Comparison of ENCODE assay signal across 12 cellular contexts in genomic region chr11:33721291-33721840, GRCh38. TPM values are rescaled to one million over a fixed set of nuclear protein-coding genes. Genes with fewer than 3 reads are reported as not detected.
DNase-seq lines count a peak whose midpoint lies in the region; ATAC-seq, FAIRE-seq and TF ChIP-seq lines count a peak whose summit lies in the region.
"Had no signal": no experiment of that assay in that cellular context is flagged by ENCODE, and none has a peak within 500 bp of the region (broad histone marks: within the 10 kb centered on the region; RNA-seq: fewer than 3 reads in every experiment).

No MANE protein-coding gene starts in this region.

- peak overlapping the region; percentile 37 for H3K27ac ChIP-seq in thymus (ENCODE audit: low read depth)
- H3K27ac ChIP-seq: VCaP had no signal

- no peak for DNase-seq in activated CD8-positive, alpha-beta T cell treated with anti-CD3 and anti-CD28 coated beads for 36 hours
- no peak for DNase-seq in activated CD8-positive, alpha-beta T cell treated with anti-CD3 and anti-CD28 coated beads, Interleukin-2, amount 10 ng/mL, durations not matched to agents 7 days and 5 days
- DNase-seq in activated T-helper 1 cell treated with anti-CD3 and anti-CD28 coated beads, Interleukin-12 subunit alpha, Interleukin-12 subunit beta, Interleukin-2, Interleukin-4 antibody, amounts not matched to agents 30 ng/mL and 10 ng/mL and 1 ng/mL, durations not matched to agents 14 hours and 24 hours and 36 hours (ENCODE audit: low spot score), result no peak
- DNase-seq in iris pigment epithelial cell (ENCODE audit: low read depth) (peak; percentile 56), germinal center (ENCODE audit: low spot score) (no peak), H54 (ENCODE audit: insufficient read length, low spot score) (no peak)
- DNase-seq: H7, NCI-H526 treated with DMSO at 0.1 percent for 48 hours, small intestine had no signal

- H3K27me3 ChIP-seq in thymus (ENCODE audit: control insufficient read depth, insufficient read depth), result no peaks in the 10 kb centered on the region

- intact Hi-C loops in activated CD8-positive, alpha-beta T cell treated with anti-CD3 and anti-CD28 coated beads for 36 hours (cut with micrococcal nuclease), result no loop called here
- intact Hi-C loops in activated T-helper 1 cell treated with anti-CD3 and anti-CD28 coated beads, Interleukin-12 subunit alpha, Interleukin-12 subunit beta, Interleukin-2, Interleukin-4 antibody, amounts not matched to agents 30 ng/mL and 10 ng/mL and 1 ng/mL, durations not matched to agents 14 hours and 24 hours and 36 hours (cut with micrococcal nuclease), result loop anchor here (5.0 kb wide), 5 partner anchors 51 to 679 kb away; partner anchors contain the start of genes FBXO3 and LMO2

- H3K36me3 Mint-ChIP-seq in activated CD8-positive, alpha-beta T cell treated with anti-CD3 and anti-CD28 coated beads for 36 hours (ENCODE audit: low read depth), result peaks cover 18% of the 10 kb centered on the region
- peaks cover 13% of the 10 kb centered on the region for H3K36me3 Mint-ChIP-seq in activated CD8-positive, alpha-beta T cell treated with anti-CD3 and anti-CD28 coated beads, Interleukin-2, amount 10 ng/mL, durations not matched to agents 7 days and 5 days (ENCODE audit: low read depth)
- peaks cover 43% of the 10 kb centered on the region for H3K36me3 Mint-ChIP-seq in activated T-helper 1 cell treated with anti-CD3 and anti-CD28 coated beads, Interleukin-12 subunit alpha, Interleukin-12 subunit beta, Interleukin-2, Interleukin-4 antibody, amounts not matched to agents 30 ng/mL and 10 ng/mL and 1 ng/mL, durations not matched to agents 14 hours and 24 hours and 36 hours (ENCODE audit: low read depth)

- H3K9me3 ChIP-seq in thymus (ENCODE audit: control insufficient read depth), result no peaks in the 10 kb centered on the region

- no peak for FAIRE-seq in H54 (lab: Jason Lieb, UNC)
- FAIRE-seq: small intestine had no signal

- WGBS in thymus, result 87% methylated on average over 4 of the region's 4 CpGs

- H3K36me3 ChIP-seq in thymus (ENCODE audit: control insufficient read depth, insufficient read depth), result peaks cover 19% of the 10 kb centered on the region

- peak; percentile 31 for ATAC-seq in activated CD8-positive, alpha-beta T cell treated with anti-CD3 and anti-CD28 coated beads for 36 hours
- ATAC-seq in activated CD8-positive, alpha-beta T cell treated with anti-CD3 and anti-CD28 coated beads, Interleukin-2, amount 10 ng/mL, durations not matched to agents 7 days and 5 days, result no peak
- ATAC-seq in GM18868 (IDR thresholded peaks at IDR 0.05; ENCODE audit: unreplicated experiment), result no peak

- CTCF ChIA-PET in activated CD8-positive, alpha-beta T cell treated with anti-CD3 and anti-CD28 coated beads for 36 hours (lab: Charles Lee), result interaction anchor here (8.6 kb wide), 1 partner anchor 20 kb away, joined by 108 read pairs; no protein-coding TSS in a partner anchor
- CTCF ChIA-PET in activated CD8-positive, alpha-beta T cell treated with anti-CD3 and anti-CD28 coated beads, Interleukin-2, amount 10 ng/mL, durations not matched to agents 7 days and 5 days (lab: Charles Lee), result interaction anchor here (3.6 kb wide), 1 partner anchor 21 kb away, joined by 21 read pairs; no protein-coding TSS in a partner anchor

- peaks cover 38% of the 10 kb centered on the region for H3K4me1 Mint-ChIP-seq in activated CD8-positive, alpha-beta T cell treated with anti-CD3 and anti-CD28 coated beads for 36 hours (ENCODE audit: low read depth)
- H3K4me1 Mint-ChIP-seq in activated CD8-positive, alpha-beta T cell treated with anti-CD3 and anti-CD28 coated beads, Interleukin-2, amount 10 ng/mL, durations not matched to agents 7 days and 5 days (ENCODE audit: low read depth), result peaks cover 44% of the 10 kb centered on the region
- H3K4me1 Mint-ChIP-seq in activated T-helper 1 cell treated with anti-CD3 and anti-CD28 coated beads, Interleukin-12 subunit alpha, Interleukin-12 subunit beta, Interleukin-2, Interleukin-4 antibody, amounts not matched to agents 30 ng/mL and 10 ng/mL and 1 ng/mL, durations not matched to agents 14 hours and 24 hours and 36 hours (ENCODE audit: low read depth), result peaks cover 66% of the 10 kb centered on the region

- peaks cover 55% of the 10 kb centered on the region for H3K4me1 ChIP-seq in thymus (ENCODE audit: control insufficient read depth, insufficient read depth, low read length)

- POLR2A ChIA-PET in activated CD8-positive, alpha-beta T cell treated with anti-CD3 and anti-CD28 coated beads for 36 hours (lab: Charles Lee), result interaction anchor here (0.6 to 1.0 kb wide), 2 partner anchors 15 to 715 kb away, joined by 3 to 4 read pairs; partner anchors contain the start of gene CD59
- POLR2A ChIA-PET in activated CD8-positive, alpha-beta T cell treated with anti-CD3 and anti-CD28 coated beads, Interleukin-2, amount 10 ng/mL, durations not matched to agents 7 days and 5 days (lab: Charles Lee), result interaction anchor here (1.1 kb wide), 1 partner anchor 14 kb away, joined by 4 read pairs; no protein-coding TSS in a partner anchor

- no peak overlapping the region for H3K4me3 Mint-ChIP-seq in activated CD8-positive, alpha-beta T cell treated with anti-CD3 and anti-CD28 coated beads for 36 hours
- H3K4me3 Mint-ChIP-seq in activated CD8-positive, alpha-beta T cell treated with anti-CD3 and anti-CD28 coated beads, Interleukin-2, amount 10 ng/mL, durations not matched to agents 7 days and 5 days, result no peak overlapping the region
- peak overlapping the region; percentile 48 for H3K4me3 Mint-ChIP-seq in activated T-helper 1 cell treated with anti-CD3 and anti-CD28 coated beads, Interleukin-12 subunit alpha, Interleukin-12 subunit beta, Interleukin-2, Interleukin-4 antibody, amounts not matched to agents 30 ng/mL and 10 ng/mL and 1 ng/mL, durations not matched to agents 14 hours and 24 hours and 36 hours

- TF ChIP-seq POLR2A in H54 (IDR thresholded peaks at IDR 0.05; ENCODE audit: low read depth, low read length), result no peak

- H3K27me3 Mint-ChIP-seq in activated CD8-positive, alpha-beta T cell treated with anti-CD3 and anti-CD28 coated beads for 36 hours, result no peaks in the 10 kb centered on the region
- no peaks in the 10 kb centered on the region for H3K27me3 Mint-ChIP-seq in activated CD8-positive, alpha-beta T cell treated with anti-CD3 and anti-CD28 coated beads, Interleukin-2, amount 10 ng/mL, durations not matched to agents 7 days and 5 days (ENCODE audit: low read depth)
- H3K27me3 Mint-ChIP-seq in activated T-helper 1 cell treated with anti-CD3 and anti-CD28 coated beads, Interleukin-12 subunit alpha, Interleukin-12 subunit beta, Interleukin-2, Interleukin-4 antibody, amounts not matched to agents 30 ng/mL and 10 ng/mL and 1 ng/mL, durations not matched to agents 14 hours and 24 hours and 36 hours (ENCODE audit: insufficient read depth), result peaks cover 1% of the 10 kb centered on the region

- H3K4me3 ChIP-seq in thymus (ENCODE audit: low read length), result no peak overlapping the region

- no peak for TF ChIP-seq CTCF in activated CD8-positive, alpha-beta T cell treated with anti-CD3 and anti-CD28 coated beads for 36 hours (IDR thresholded peaks at IDR 0.05)

- H3K9me3 Mint-ChIP-seq in activated CD8-positive, alpha-beta T cell treated with anti-CD3 and anti-CD28 coated beads for 36 hours, result no peaks in the 10 kb centered on the region
- no peaks in the 10 kb centered on the region for H3K9me3 Mint-ChIP-seq in activated CD8-positive, alpha-beta T cell treated with anti-CD3 and anti-CD28 coated beads, Interleukin-2, amount 10 ng/mL, durations not matched to agents 7 days and 5 days (ENCODE audit: insufficient read depth)
- H3K9me3 Mint-ChIP-seq in activated T-helper 1 cell treated with anti-CD3 and anti-CD28 coated beads, Interleukin-12 subunit alpha, Interleukin-12 subunit beta, Interleukin-2, Interleukin-4 antibody, amounts not matched to agents 30 ng/mL and 10 ng/mL and 1 ng/mL, durations not matched to agents 14 hours and 24 hours and 36 hours, result no peaks in the 10 kb centered on the region

- H3K27ac Mint-ChIP-seq in activated CD8-positive, alpha-beta T cell treated with anti-CD3 and anti-CD28 coated beads for 36 hours, result no peak overlapping the region
- H3K27ac Mint-ChIP-seq in activated CD8-positive, alpha-beta T cell treated with anti-CD3 and anti-CD28 coated beads, Interleukin-2, amount 10 ng/mL, durations not matched to agents 7 days and 5 days, result no peak overlapping the region
- H3K27ac Mint-ChIP-seq in activated T-helper 1 cell treated with anti-CD3 and anti-CD28 coated beads, Interleukin-12 subunit alpha, Interleukin-12 subunit beta, Interleukin-2, Interleukin-4 antibody, amounts not matched to agents 30 ng/mL and 10 ng/mL and 1 ng/mL, durations not matched to agents 14 hours and 24 hours and 36 hours, result peak overlapping the region; percentile 68

RNA-seq across cellular contexts. Expression of gene CD59, which starts 14.9 kb away (rescaled TPM):
- 10 to 100 TPM; 36.0 to 36.1 TPM for total RNA-seq in activated CD8-positive, alpha-beta T cell treated with anti-CD3 and anti-CD28 coated beads for 36 hours
- total RNA-seq in activated CD8-positive, alpha-beta T cell treated with anti-CD3 and anti-CD28 coated beads, Interleukin-2, amount 10 ng/mL, durations not matched to agents 7 days and 5 days, result 10 to 100 TPM; 33.7 to 35.1 TPM
- 140 and 143 TPM in 2 replicates for total RNA-seq in activated T-helper 1 cell treated with anti-CD3 and anti-CD28 coated beads, Interleukin-12 subunit alpha, Interleukin-12 subunit beta, Interleukin-2, Interleukin-4 antibody, amounts not matched to agents 30 ng/mL and 10 ng/mL and 1 ng/mL, durations not matched to agents 14 hours and 24 hours and 36 hours
- 156 TPM for polyA plus RNA-seq in thymus

RNA-seq across cellular contexts. Expression of gene C11orf91, which starts 20.7 kb away (rescaled TPM):
- total RNA-seq in activated CD8-positive, alpha-beta T cell treated with anti-CD3 and anti-CD28 coated beads for 36 hours, result not detected
- total RNA-seq in activated CD8-positive, alpha-beta T cell treated with anti-CD3 and anti-CD28 coated beads, Interleukin-2, amount 10 ng/mL, durations not matched to agents 7 days and 5 days, result not detected
- total RNA-seq in activated T-helper 1 cell treated with anti-CD3 and anti-CD28 coated beads, Interleukin-12 subunit alpha, Interleukin-12 subunit beta, Interleukin-2, Interleukin-4 antibody, amounts not matched to agents 30 ng/mL and 10 ng/mL and 1 ng/mL, durations not matched to agents 14 hours and 24 hours and 36 hours, result 0.23 TPM in 1 of 2 replicates, not detected in the other
- 0.14 TPM for polyA plus RNA-seq in thymus
- total RNA-seq: H7 had no signal
- polyA plus RNA-seq: small intestine had no signal

RNA-seq across cellular contexts. Expression of gene FBXO3, which starts 53.0 kb away (rescaled TPM):
- total RNA-seq in activated CD8-positive, alpha-beta T cell treated with anti-CD3 and anti-CD28 coated beads for 36 hours, result 10 to 100 TPM in 1 of 2 experiments, 1 to 10 TPM in 1; 9.0 to 11.5 TPM
- 10 to 100 TPM; 15.1 to 16.8 TPM for total RNA-seq in activated CD8-positive, alpha-beta T cell treated with anti-CD3 and anti-CD28 coated beads, Interleukin-2, amount 10 ng/mL, durations not matched to agents 7 days and 5 days
- 18.6 and 24.3 TPM in 2 replicates for total RNA-seq in activated T-helper 1 cell treated with anti-CD3 and anti-CD28 coated beads, Interleukin-12 subunit alpha, Interleukin-12 subunit beta, Interleukin-2, Interleukin-4 antibody, amounts not matched to agents 30 ng/mL and 10 ng/mL and 1 ng/mL, durations not matched to agents 14 hours and 24 hours and 36 hours
- polyA plus RNA-seq in thymus, result 32.9 TPM
